In the genomic region with DNA sequence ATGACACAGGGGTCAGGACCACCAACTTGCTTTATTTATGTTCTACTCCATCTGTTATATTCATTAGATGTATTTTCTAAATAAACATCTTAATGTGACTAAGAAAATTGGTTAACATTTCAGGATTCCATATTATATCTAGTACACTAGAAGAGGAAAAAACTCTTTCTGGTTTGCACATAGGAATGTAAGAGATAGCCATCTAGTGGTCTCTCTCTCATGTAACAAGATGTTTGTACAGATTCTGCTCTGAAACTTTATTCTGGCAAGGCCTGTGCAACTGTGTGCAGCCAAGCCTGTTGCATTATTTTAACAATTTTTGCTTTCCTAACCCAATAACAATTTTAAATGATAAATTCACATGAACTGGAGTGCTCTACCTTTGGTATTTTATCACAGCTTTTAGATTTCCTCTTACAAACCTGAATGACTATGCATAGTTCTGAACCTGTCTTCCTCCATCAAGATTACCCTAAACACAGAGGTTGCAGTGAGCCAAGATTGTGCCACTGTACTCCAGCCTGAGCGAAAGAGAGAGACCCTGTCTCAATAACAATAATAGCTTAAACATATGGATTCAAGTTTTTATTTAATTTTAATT, we compare ENCODE assay signal across 8 cellular contexts.
DNase-seq lines count a peak whose midpoint lies in the region; ATAC-seq and TF ChIP-seq lines count a peak whose summit lies in the region.

No MANE protein-coding gene starts in this region.

- peaks cover 4 to 8% of the 10 kb centered on the region in 2 donors for H3K4me1 ChIP-seq in ascending aorta

- peak; percentile 46 for DNase-seq in NCI-H82 (lab: John Stamatoyannopoulos, UW)
- DNase-seq in NCI-H82 treated with DMSO at 0.1 percent for 48 hours (lab: John Stamatoyannopoulos, UW; ENCODE audit: unreplicated experiment) = no peak
- DNase-seq in HPDE6-E6E7 (ENCODE audit: extremely low spot score) = peak; percentile 10
- DNase-seq in ascending aorta (ENCODE audit: low spot score in 2 of 2) = no peak
- no peak for DNase-seq in left colon
- DNase-seq in D341Med (ENCODE audit: low spot score) = no peak

- peaks cover 0 to 7% of the 10 kb centered on the region in 2 donors for H3K36me3 ChIP-seq in ascending aorta

- intact Hi-C loops in ascending aorta (cut with DNase I) = loop anchor here (5.0 kb wide), 2 partner anchors 189 to 289 kb away; no protein-coding TSS in a partner anchor
- intact Hi-C loops in left colon (cut with DNase I, micrococcal nuclease) = loop anchor here in 1 of 2 donors (10.0 kb wide), 3 partner anchors 173 to 387 kb away; no protein-coding TSS in a partner anchor

- peak; percentile 64 for ATAC-seq in left colon
- no peak for ATAC-seq in GM21447 (IDR thresholded peaks at IDR 0.05; ENCODE audit: unreplicated experiment)
- no peak for ATAC-seq in HG03097 (IDR thresholded peaks at IDR 0.05; ENCODE audit: low FRiP score, unreplicated experiment)

- peak in 2 of 3 experiments; percentile 26 to 46 for TF ChIP-seq CTCF in ascending aorta (IDR thresholded peaks at IDR 0.05)

- no peaks in the 10 kb centered on the region for H3K27me3 ChIP-seq in ascending aorta

- H3K4me3 ChIP-seq in ascending aorta = no peak overlapping the region

- no peaks in the 10 kb centered on the region for H3K9me3 ChIP-seq in ascending aorta

- peak overlapping the region in 1 of 2 donors; percentile 13 for H3K27ac ChIP-seq in ascending aorta

Comparison
In these comparisons a context has a peak if more than half of its experiments do, and no peak if none do; other contexts are left out.
1. DNase-seq: peak in NCI-H82 (single experiment) and HPDE6-E6E7 (single experiment); none in NCI-H82 treated with DMSO at 0.1 percent for 48 hours (single experiment), ascending aorta (0 of 2), left colon (0 of 2) and D341Med (single experiment).